ENCODE assay signal across 15 cellular contexts in the genomic region with DNA sequence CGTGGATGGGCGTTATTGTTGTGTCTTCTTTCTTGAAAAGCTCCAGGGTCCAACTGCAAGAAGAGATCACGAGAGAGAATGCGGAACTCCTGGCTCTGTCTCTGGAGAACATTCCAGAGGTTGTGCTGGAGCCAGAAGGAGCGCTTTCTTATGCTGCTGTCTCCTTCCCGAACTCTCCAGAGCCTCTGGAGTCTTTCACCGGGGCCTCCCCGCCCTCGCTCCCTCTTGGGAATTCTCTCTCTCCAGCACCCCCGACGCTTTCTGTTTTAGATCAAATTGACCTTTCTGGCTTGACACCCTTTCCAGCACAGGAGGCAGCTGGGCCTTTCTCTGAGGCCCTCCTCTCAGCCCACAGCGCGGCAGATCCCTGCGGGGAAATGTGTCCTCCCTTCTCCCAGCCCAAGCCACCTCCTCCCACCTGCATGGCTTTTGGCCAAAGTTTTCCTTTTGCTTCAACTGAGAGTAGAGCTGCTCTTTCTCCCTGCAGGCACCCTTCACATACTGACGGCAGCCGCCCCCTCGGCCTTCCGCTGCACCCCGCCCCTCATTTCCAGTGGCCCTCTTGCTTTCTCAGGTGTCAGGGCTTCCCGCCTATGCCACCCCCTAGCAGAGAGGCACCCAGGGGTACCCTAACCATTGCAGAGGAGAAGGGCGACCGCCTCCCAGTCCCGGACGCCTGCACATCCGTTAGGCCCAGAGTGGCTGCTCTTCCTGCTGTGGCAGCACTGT. TPM values are rescaled to one million over a fixed set of nuclear protein-coding genes. Genes with fewer than 3 reads are reported as not detected.
DNase-seq lines count a peak whose midpoint lies in the region; ATAC-seq and TF ChIP-seq lines count a peak whose summit lies in the region.
"Had no signal": no experiment of that assay in that cellular context is flagged by ENCODE, and none has a peak within 500 bp of the region (broad histone marks: within the 10 kb centered on the region; RNA-seq: fewer than 3 reads in every experiment).

No MANE protein-coding gene starts in this region.

- intact Hi-C loops in breast epithelium (cut with DNase I; ENCODE audit: low total_unique reads) (no loop called here), vagina (cut with DNase I) (no loop called here)

- H3K27ac ChIP-seq in breast epithelium, result peak overlapping the region; percentile 32 to 35
- peak overlapping the region; percentile 60 for H3K27ac ChIP-seq in vagina
- H3K27ac ChIP-seq in endodermal cell (ENCODE audit: low read depth, low read length), result no peak overlapping the region
- H3K27ac ChIP-seq: SJCRH30 had no signal

- H3K36me3 ChIP-seq in breast epithelium, result no peaks in the 10 kb centered on the region
- H3K36me3 ChIP-seq in vagina, result no peaks in the 10 kb centered on the region
- H3K36me3 ChIP-seq in endodermal cell (ENCODE audit: control insufficient read depth, insufficient read depth, low read length), result no peaks in the 10 kb centered on the region
- H3K36me3 ChIP-seq: SJCRH30 had no signal

- ATAC-seq in activated T-cell treated with anti-CD3 and anti-CD28 coated beads, Interleukin-2, amount 50 U/mL, for 72 hours (replicated peaks in 1 of 2), result no peak
- ATAC-seq in memory B cell (ENCODE audit: low read depth) (no peak), HG03025 (IDR thresholded peaks at IDR 0.05; ENCODE audit: low FRiP score, unreplicated experiment) (no peak)

- H3K4me1 Mint-ChIP-seq in activated T-cell treated with anti-CD3 and anti-CD28 coated beads, Interleukin-2, amount 50 U/mL, for 72 hours (ENCODE audit: low read depth), result peaks cover 41% of the 10 kb centered on the region
- H3K4me1 Mint-ChIP-seq in memory B cell (peaks cover 56% of the 10 kb centered on the region), endodermal cell (peaks cover 3% of the 10 kb centered on the region)
- H3K4me1 Mint-ChIP-seq: activated CD4-positive, alpha-beta T cell treated with anti-CD3 and anti-CD28 coated beads, Interleukin-2, amount 10 ng/mL, durations not matched to agents 24 days and 14 days had no signal

- TF ChIP-seq POLR2A in breast epithelium (IDR thresholded peaks at IDR 0.05) (no peak), vagina (IDR thresholded peaks at IDR 0.05) (no peak)

- TF ChIP-seq CTCF in breast epithelium (IDR thresholded peaks at IDR 0.05), result no peak
- TF ChIP-seq CTCF in vagina (IDR thresholded peaks at IDR 0.05), result no peak
- TF ChIP-seq CTCF in endodermal cell (conservative IDR thresholded peaks at IDR 0.05), result no peak

- peaks cover 14% of the 10 kb centered on the region for H3K27me3 Mint-ChIP-seq in activated T-cell treated with anti-CD3 and anti-CD28 coated beads, Interleukin-2, amount 50 U/mL, for 72 hours (ENCODE audit: low read depth)
- H3K27me3 Mint-ChIP-seq in memory B cell, result no peaks in the 10 kb centered on the region
- H3K27me3 Mint-ChIP-seq in endodermal cell (ENCODE audit: insufficient read depth), result peaks cover 5% of the 10 kb centered on the region
- H3K27me3 Mint-ChIP-seq: activated naive CD8-positive, alpha-beta T cell treated with anti-CD3 and anti-CD28 coated beads for 36 hours had no signal

- H3K4me1 ChIP-seq in breast epithelium (no peaks in the 10 kb centered on the region), vagina (peaks cover 10% of the 10 kb centered on the region), endodermal cell (ENCODE audit: control insufficient read depth, insufficient read depth, low read length) (no peaks in the 10 kb centered on the region)
- H3K4me1 ChIP-seq: SJCRH30 had no signal

- H3K4me3 Mint-ChIP-seq in activated T-cell treated with anti-CD3 and anti-CD28 coated beads, Interleukin-2, amount 50 U/mL, for 72 hours, result peak overlapping the region in 1 of 2 donors; percentile 50
- H3K4me3 Mint-ChIP-seq in memory B cell (no peak overlapping the region), endodermal cell (no peak overlapping the region)
- H3K4me3 Mint-ChIP-seq: activated CD4-positive, alpha-beta T cell treated with anti-CD3 and anti-CD28 coated beads, Interleukin-2, amount 10 ng/mL, durations not matched to agents 24 days and 14 days; activated naive CD8-positive, alpha-beta T cell treated with anti-CD3 and anti-CD28 coated beads for 36 hours had no signal

- no peak for DNase-seq in activated T-cell treated with anti-CD3 and anti-CD28 coated beads, Interleukin-2, amount 50 U/mL, for 72 hours
- DNase-seq in activated T-cell treated with anti-CD3 and anti-CD28 coated beads, Interleukin-2, amount 50 U/mL, for 48 hours, result no peak
- DNase-seq in breast epithelium (ENCODE audit: low spot score in 2 of 2) (peak; percentile 28 to 56), memory B cell (ENCODE audit: low spot score in 2 of 2) (no peak), vagina (ENCODE audit: extremely low spot score in 2 of 2) (no peak), endodermal cell (no peak), NCI-H446 (lab: John Stamatoyannopoulos, UW) (no peak)
- DNase-seq: activated CD4-positive, alpha-beta T cell treated with anti-CD3 and anti-CD28 coated beads, Interleukin-2, amount 10 ng/mL, durations not matched to agents 24 days and 14 days; activated naive CD8-positive, alpha-beta T cell treated with anti-CD3 and anti-CD28 coated beads for 36 hours; AML-193; dermis blood vessel endothelial cell; NCI-H2227 treated with DMSO at 0.1 percent for 48 hours; SJCRH30 had no signal

- H3K9ac ChIP-seq in endodermal cell (ENCODE audit: extremely low read depth, low read length, poor library complexity, severe bottlenecking), result no peak overlapping the region

- H3K27me3 ChIP-seq in breast epithelium, result no peaks in the 10 kb centered on the region
- no peaks in the 10 kb centered on the region for H3K27me3 ChIP-seq in vagina
- H3K27me3 ChIP-seq in endodermal cell (ENCODE audit: control insufficient read depth, insufficient read depth, low read length, poor library complexity, severe bottlenecking), result peaks cover 15% of the 10 kb centered on the region

- H3K36me3 Mint-ChIP-seq in activated T-cell treated with anti-CD3 and anti-CD28 coated beads, Interleukin-2, amount 50 U/mL, for 72 hours (ENCODE audit: insufficient read depth in 2 of 2), result peaks cover 0 to 7% of the 10 kb centered on the region in 2 donors
- H3K36me3 Mint-ChIP-seq in memory B cell (peaks cover 6% of the 10 kb centered on the region), endodermal cell (ENCODE audit: low read depth) (no peaks in the 10 kb centered on the region)
- H3K36me3 Mint-ChIP-seq: activated naive CD8-positive, alpha-beta T cell treated with anti-CD3 and anti-CD28 coated beads for 36 hours had no signal

- WGBS in endodermal cell (ENCODE audit: insufficient coverage in 1 of 2, insufficient read length in 1 of 2), 2 experiments, result 84 to 87% methylated on average over 8 to 25 of the region's 25 CpGs

- H3K4me3 ChIP-seq in breast epithelium (peak overlapping the region in 2 of 3 donors; percentile 40 to 63), vagina (peak overlapping the region in 1 of 2 donors; percentile 22), endodermal cell (ENCODE audit: low read length) (no peak overlapping the region)
- H3K4me3 ChIP-seq: SJCRH30 had no signal

- H3K9me3 Mint-ChIP-seq in activated T-cell treated with anti-CD3 and anti-CD28 coated beads, Interleukin-2, amount 50 U/mL, for 72 hours, result peaks cover 0 to 2% of the 10 kb centered on the region in 2 donors
- H3K9me3 Mint-ChIP-seq in memory B cell (peaks cover 2% of the 10 kb centered on the region), endodermal cell (peaks cover 13% of the 10 kb centered on the region)
- H3K9me3 Mint-ChIP-seq: activated CD4-positive, alpha-beta T cell treated with anti-CD3 and anti-CD28 coated beads, Interleukin-2, amount 10 ng/mL, durations not matched to agents 24 days and 14 days; activated naive CD8-positive, alpha-beta T cell treated with anti-CD3 and anti-CD28 coated beads for 36 hours had no signal

- H3K27ac Mint-ChIP-seq in activated T-cell treated with anti-CD3 and anti-CD28 coated beads, Interleukin-2, amount 50 U/mL, for 72 hours, result peak overlapping the region; percentile 51
- H3K27ac Mint-ChIP-seq in memory B cell, result peak overlapping the region; percentile 96
- no peak overlapping the region for H3K27ac Mint-ChIP-seq in endodermal cell
- H3K27ac Mint-ChIP-seq: activated CD4-positive, alpha-beta T cell treated with anti-CD3 and anti-CD28 coated beads, Interleukin-2, amount 10 ng/mL, durations not matched to agents 24 days and 14 days; activated naive CD8-positive, alpha-beta T cell treated with anti-CD3 and anti-CD28 coated beads for 36 hours had no signal

- H3K9me3 ChIP-seq in breast epithelium, result no peaks in the 10 kb centered on the region
- H3K9me3 ChIP-seq in vagina, result no peaks in the 10 kb centered on the region
- peaks cover 3% of the 10 kb centered on the region for H3K9me3 ChIP-seq in endodermal cell (ENCODE audit: control insufficient read depth, low read length)
- H3K9me3 ChIP-seq: SJCRH30 had no signal

RNA-seq across cellular contexts. Expression of gene CCR6, which starts 6.6 kb away (rescaled TPM):
- 1 to 10 TPM; 1.2 to 7.8 TPM for total RNA-seq in activated T-cell treated with anti-CD3 and anti-CD28 coated beads, Interleukin-2, amount 50 U/mL, for 72 hours
- total RNA-seq in breast epithelium (under 1 TPM in 1 of 3 donors, not detected in 2; 0.73 TPM), vagina (1.2 TPM), endodermal cell (not detected)
- not detected for polyA plus RNA-seq in endodermal cell (2013, experiment 1 of 2)
- not detected for polyA plus RNA-seq in endodermal cell (2013, experiment 2 of 2)
- total RNA-seq: activated CD4-positive, alpha-beta T cell treated with anti-CD3 and anti-CD28 coated beads, Interleukin-2, amount 10 ng/mL, durations not matched to agents 24 days and 14 days; dermis blood vessel endothelial cell; H4; SJCRH30 had no signal

RNA-seq across cellular contexts. Expression of gene GPR31, which starts 41.5 kb away (rescaled TPM):
- total RNA-seq in activated T-cell treated with anti-CD3 and anti-CD28 coated beads, Interleukin-2, amount 50 U/mL, for 72 hours, result not detected
- not detected for total RNA-seq in breast epithelium
- total RNA-seq in vagina, result not detected
- not detected for total RNA-seq in endodermal cell
- not detected for polyA plus RNA-seq in endodermal cell (2013, experiment 1 of 2)
- polyA plus RNA-seq in endodermal cell (2013, experiment 2 of 2), result not detected
- total RNA-seq: activated CD4-positive, alpha-beta T cell treated with anti-CD3 and anti-CD28 coated beads, Interleukin-2, amount 10 ng/mL, durations not matched to agents 24 days and 14 days; activated naive CD8-positive, alpha-beta T cell treated with anti-CD3 and anti-CD28 coated beads for 36 hours; dermis blood vessel endothelial cell; H4; SJCRH30 had no signal

Comparison
In these comparisons a context has a peak if more than half of its experiments do, and no peak if none do; other contexts are left out.
1. DNase-seq: peak in breast epithelium (2 of 2); none in activated T-cell treated with anti-CD3 and anti-CD28 coated beads, Interleukin-2, amount 50 U/mL, for 72 hours (0 of 2), activated T-cell treated with anti-CD3 and anti-CD28 coated beads, Interleukin-2, amount 50 U/mL, for 48 hours (0 of 2), memory B cell (0 of 2), vagina (0 of 2), endodermal cell (single experiment) and NCI-H446 (0 of 2).